In genomic region chr5:93723005-93723404, GRCh38 we compare ENCODE assay signal across 19 cellular contexts.
DNase-seq lines count a peak whose midpoint lies in the region; ATAC-seq, FAIRE-seq and TF ChIP-seq lines count a peak whose summit lies in the region.
"Had no signal": no experiment of that assay in that cellular context is flagged by ENCODE, and none has a peak within 500 bp of the region (broad histone marks: within the 10 kb centered on the region; RNA-seq: fewer than 3 reads in every experiment).

No MANE protein-coding gene starts in this region.

- TF ChIP-seq CTCF in HFF-Myc (IDR thresholded peaks at IDR 0.05; ENCODE audit: low read depth, low read length, missing control alignments) (no peak), foreskin fibroblast (IDR thresholded peaks at IDR 0.05; ENCODE audit: low read depth, low read length) (no peak)

- DNase-seq in EL: peak; percentile 67
- peak; percentile 51 for DNase-seq in HFF-Myc (ENCODE audit: extremely low read depth, low read depth)
- peak; percentile 40 for DNase-seq in RKO (ENCODE audit: low spot score)
- DNase-seq in foreskin fibroblast: peak; percentile 39 to 72
- no peak for DNase-seq in NCI-H1048 (lab: John Stamatoyannopoulos, UW)
- DNase-seq in HTR-8/SVneo (ENCODE audit: insufficient read length, low spot score): no peak
- DNase-seq: activated CD4-positive, CD25-positive, alpha-beta regulatory T cell; activated gamma-delta T cell treated with Interleukin-2 at 50 U/mL for 16 hours; aorta; cortex of kidney; esophagus squamous epithelium; left ventricle myocardium inferior; MV-4-11; Peyer's patch had no signal

- H3K4me3 ChIP-seq in HFF-Myc (replicated peaks; ENCODE audit: low read depth, low read length): no peak overlapping the region
- H3K4me3 ChIP-seq in foreskin fibroblast (ENCODE audit: low read depth in 1 of 2, low read length in 2 of 2): no peak overlapping the region
- H3K4me3 ChIP-seq: BLaER1 treated with 17β-estradiol and CSF1 and Interleukin-3, amounts not matched to agents 10 nM and 100 nM; esophagus squamous epithelium; left ventricle myocardium inferior; Peyer's patch had no signal

- ATAC-seq in GM21723 (IDR thresholded peaks at IDR 0.05; ENCODE audit: unreplicated experiment) (no peak), HG02870 (IDR thresholded peaks at IDR 0.05; ENCODE audit: unreplicated experiment) (no peak)
- ATAC-seq: HCT116; naive thymus-derived CD4-positive, alpha-beta T cell had no signal

- no peak for FAIRE-seq in HTR-8/SVneo (lab: Jason Lieb, UNC)

Comparison
In these comparisons a context has a peak if more than half of its experiments do, and no peak if none do; other contexts are left out.
1. DNase-seq: peak in EL (single experiment), HFF-Myc (single experiment), RKO (single experiment) and foreskin fibroblast (2 of 2); none in NCI-H1048 (single experiment) and HTR-8/SVneo (single experiment).